ENCODE assay signal across 40 cellular contexts in genomic region chrX:67939270-67939669, GRCh38.
"Had no signal": no experiment of that assay in that cellular context is flagged by ENCODE, and none has a peak within 500 bp of the region (broad histone marks: within the 10 kb centered on the region; RNA-seq: fewer than 3 reads in every experiment).

No MANE protein-coding gene starts in this region.

- H3K4me3 ChIP-seq: adrenal gland, ascending aorta, body of pancreas, breast epithelium, cardiac muscle cell had no signal

- H3K9me3 Mint-ChIP-seq: activated naive CD4-positive, alpha-beta T cell treated with anti-CD3 and anti-CD28 coated beads for 36 hours; activated naive CD4-positive, alpha-beta T cell treated with anti-CD3 and anti-CD28 coated beads, Interleukin-2, amount 10 ng/mL, durations not matched to agents 7 days and 5 days; activated naive CD4-positive, alpha-beta T cell treated with anti-CD3 and anti-CD28 coated beads, Interleukin-2, amount 50 U/mL, for 24 hours; activated naive CD4-positive, alpha-beta T cell treated with anti-CD3 and anti-CD28 coated beads, Interleukin-2, amount 50 U/mL, for 72 hours; activated naive CD8-positive, alpha-beta T cell treated with anti-CD3 and anti-CD28 coated beads for 36 hours; activated naive CD8-positive, alpha-beta T cell treated with anti-CD3 and anti-CD28 coated beads, Interleukin-2, amount 10 ng/mL, durations not matched to agents 7 days and 5 days; activated naive CD8-positive, alpha-beta T cell treated with anti-CD3 and anti-CD28 coated beads, Interleukin-2, amount 50 U/mL, for 24 hours; activated T-cell treated with anti-CD3 and anti-CD28 coated beads, Interleukin-2, amount 50 U/mL, for 24 hours; activated T-cell treated with anti-CD3 and anti-CD28 coated beads, Interleukin-2, amount 50 U/mL, for 4 hours; activated T-cell treated with anti-CD3 and anti-CD28 coated beads, Interleukin-2, amount 50 U/mL, for 72 hours; activated T-helper 1 cell treated with anti-CD3 and anti-CD28 coated beads, Interleukin-12 subunit alpha, Interleukin-12 subunit beta, Interleukin-2, Interleukin-4 antibody, amounts not matched to agents 30 ng/mL and 10 ng/mL and 1 ng/mL, durations not matched to agents 14 hours and 24 hours and 36 hours; activated T-helper 17 cell treated with anti-CD3 and anti-CD28 coated beads, Interleukin-2, amount 50 U/mL, for 72 hours; activated T-helper 2 cell treated with anti-CD3 and anti-CD28 coated beads, Interferon-gamma antibody, Interleukin-2, Interleukin-4, amounts not matched to agents 10 μg/mL and 5 μg/mL and 100 μg/mL, durations not matched to agents 14 hours and 24 hours and 36 hours; central memory CD8-positive, alpha-beta T cell had no signal

- H3K27ac Mint-ChIP-seq: activated naive CD4-positive, alpha-beta T cell treated with anti-CD3 and anti-CD28 coated beads for 36 hours; activated naive CD4-positive, alpha-beta T cell treated with anti-CD3 and anti-CD28 coated beads, Interleukin-2, amount 10 ng/mL, durations not matched to agents 7 days and 5 days; activated naive CD4-positive, alpha-beta T cell treated with anti-CD3 and anti-CD28 coated beads, Interleukin-2, amount 50 U/mL, for 24 hours; activated naive CD4-positive, alpha-beta T cell treated with anti-CD3 and anti-CD28 coated beads, Interleukin-2, amount 50 U/mL, for 72 hours; activated naive CD8-positive, alpha-beta T cell; activated naive CD8-positive, alpha-beta T cell treated with anti-CD3 and anti-CD28 coated beads for 36 hours; activated naive CD8-positive, alpha-beta T cell treated with anti-CD3 and anti-CD28 coated beads, Interleukin-2, amount 10 ng/mL, durations not matched to agents 7 days and 5 days; activated naive CD8-positive, alpha-beta T cell treated with anti-CD3 and anti-CD28 coated beads, Interleukin-2, amount 50 U/mL, for 24 hours; activated T-cell treated with anti-CD3 and anti-CD28 coated beads, Interleukin-2, amount 50 U/mL, for 24 hours; activated T-cell treated with anti-CD3 and anti-CD28 coated beads, Interleukin-2, amount 50 U/mL, for 72 hours; activated T-helper 1 cell treated with anti-CD3 and anti-CD28 coated beads, Interleukin-12 subunit alpha, Interleukin-12 subunit beta, Interleukin-2, Interleukin-4 antibody, amounts not matched to agents 30 ng/mL and 10 ng/mL and 1 ng/mL, durations not matched to agents 14 hours and 24 hours and 36 hours; activated T-helper 17 cell treated with anti-CD3 and anti-CD28 coated beads, Interleukin-2, amount 50 U/mL, for 72 hours; activated T-helper 2 cell treated with anti-CD3 and anti-CD28 coated beads, Interferon-gamma antibody, Interleukin-2, Interleukin-4, amounts not matched to agents 10 μg/mL and 5 μg/mL and 100 μg/mL, durations not matched to agents 14 hours and 24 hours and 36 hours; brain had no signal

- H3K36me3 Mint-ChIP-seq: activated naive CD4-positive, alpha-beta T cell treated with anti-CD3 and anti-CD28 coated beads, Interleukin-2, amount 10 ng/mL, durations not matched to agents 7 days and 5 days; activated naive CD4-positive, alpha-beta T cell treated with anti-CD3 and anti-CD28 coated beads, Interleukin-2, amount 50 U/mL, for 24 hours; activated naive CD4-positive, alpha-beta T cell treated with anti-CD3 and anti-CD28 coated beads, Interleukin-2, amount 50 U/mL, for 72 hours; activated naive CD8-positive, alpha-beta T cell; activated naive CD8-positive, alpha-beta T cell treated with anti-CD3 and anti-CD28 coated beads for 36 hours; activated naive CD8-positive, alpha-beta T cell treated with anti-CD3 and anti-CD28 coated beads, Interleukin-2, amount 10 ng/mL, durations not matched to agents 7 days and 5 days; brain had no signal

- H3K27ac ChIP-seq: adrenal gland, ascending aorta, body of pancreas, brain microvascular endothelial cell, breast epithelium, cardiac muscle cell had no signal

- DNase-seq: activated effector memory CD4-positive, alpha-beta T cell treated with anti-CD3 and anti-CD28 coated beads, Interleukin-2, amount 50 U/mL, for 16 hours; activated effector memory CD4-positive, alpha-beta T cell treated with Interleukin-2 at 50 U/mL for 16 hours; activated gamma-delta T cell; activated gamma-delta T cell treated with Interleukin-2 at 50 U/mL for 16 hours; activated naive CD4-positive, alpha-beta T cell; activated naive CD4-positive, alpha-beta T cell treated with anti-CD3 and anti-CD28 coated beads for 36 hours; activated naive CD4-positive, alpha-beta T cell treated with anti-CD3 and anti-CD28 coated beads, Interleukin-2, amount 10 ng/mL, durations not matched to agents 7 days and 5 days; activated naive CD4-positive, alpha-beta T cell treated with anti-CD3 and anti-CD28 coated beads, Interleukin-2, amount 50 U/mL, for 16 hours; activated naive CD4-positive, alpha-beta T cell treated with Interleukin-2 at 50 U/mL for 16 hours; activated naive CD8-positive, alpha-beta T cell treated with anti-CD3 and anti-CD28 coated beads for 36 hours; activated naive CD8-positive, alpha-beta T cell treated with anti-CD3 and anti-CD28 coated beads, Interleukin-2, amount 10 ng/mL, durations not matched to agents 7 days and 5 days; activated naive CD8-positive, alpha-beta T cell treated with anti-CD3 and anti-CD28 coated beads, Interleukin-2, amount 50 U/mL, for 24 hours; activated T-cell treated with anti-CD3 and anti-CD28 coated beads for 4 hours; activated T-cell treated with anti-CD3 and anti-CD28 coated beads, Interleukin-2, amount 50 U/mL, for 1 hour; activated T-cell treated with anti-CD3 and anti-CD28 coated beads, Interleukin-2, amount 50 U/mL, for 24 hours; activated T-cell treated with anti-CD3 and anti-CD28 coated beads, Interleukin-2, amount 50 U/mL, for 4 hours; activated T-cell treated with anti-CD3 and anti-CD28 coated beads, Interleukin-2, amount 50 U/mL, for 48 hours; activated T-cell treated with anti-CD3 and anti-CD28 coated beads, Interleukin-2, amount 50 U/mL, for 72 hours; adrenal gland; amniotic stem cell; amygdala; anterior cingulate cortex; aorta; body of pancreas; brain microvascular endothelial cell; caudate nucleus; central memory CD4-positive, alpha-beta T cell; cerebellar nuclear complex had no signal

- H3K9me3 ChIP-seq: adrenal gland, ascending aorta, body of pancreas, breast epithelium had no signal

- H3K4me3 Mint-ChIP-seq: activated naive CD4-positive, alpha-beta T cell treated with anti-CD3 and anti-CD28 coated beads for 36 hours; activated naive CD4-positive, alpha-beta T cell treated with anti-CD3 and anti-CD28 coated beads, Interleukin-2, amount 10 ng/mL, durations not matched to agents 7 days and 5 days; activated naive CD4-positive, alpha-beta T cell treated with anti-CD3 and anti-CD28 coated beads, Interleukin-2, amount 50 U/mL, for 24 hours; activated naive CD8-positive, alpha-beta T cell; activated naive CD8-positive, alpha-beta T cell treated with anti-CD3 and anti-CD28 coated beads for 36 hours; activated naive CD8-positive, alpha-beta T cell treated with anti-CD3 and anti-CD28 coated beads, Interleukin-2, amount 10 ng/mL, durations not matched to agents 7 days and 5 days; activated naive CD8-positive, alpha-beta T cell treated with anti-CD3 and anti-CD28 coated beads, Interleukin-2, amount 50 U/mL, for 24 hours; activated T-cell treated with anti-CD3 and anti-CD28 coated beads, Interleukin-2, amount 50 U/mL, for 24 hours; activated T-cell treated with anti-CD3 and anti-CD28 coated beads, Interleukin-2, amount 50 U/mL, for 4 hours; activated T-cell treated with anti-CD3 and anti-CD28 coated beads, Interleukin-2, amount 50 U/mL, for 72 hours; activated T-helper 1 cell treated with anti-CD3 and anti-CD28 coated beads, Interleukin-12 subunit alpha, Interleukin-12 subunit beta, Interleukin-2, Interleukin-4 antibody, amounts not matched to agents 30 ng/mL and 10 ng/mL and 1 ng/mL, durations not matched to agents 14 hours and 24 hours and 36 hours; activated T-helper 17 cell treated with anti-CD3 and anti-CD28 coated beads, Interleukin-2, amount 50 U/mL, for 72 hours; brain; central memory CD8-positive, alpha-beta T cell had no signal

- H3K36me3 ChIP-seq: adrenal gland, ascending aorta, brain microvascular endothelial cell, breast epithelium, cardiac muscle cell had no signal

- H3K4me1 ChIP-seq: adrenal gland, ascending aorta, body of pancreas, breast epithelium had no signal

- H3K27me3 Mint-ChIP-seq: activated naive CD4-positive, alpha-beta T cell treated with anti-CD3 and anti-CD28 coated beads, Interleukin-2, amount 10 ng/mL, durations not matched to agents 7 days and 5 days; activated naive CD4-positive, alpha-beta T cell treated with anti-CD3 and anti-CD28 coated beads, Interleukin-2, amount 50 U/mL, for 24 hours; activated naive CD8-positive, alpha-beta T cell; activated naive CD8-positive, alpha-beta T cell treated with anti-CD3 and anti-CD28 coated beads for 36 hours; activated naive CD8-positive, alpha-beta T cell treated with anti-CD3 and anti-CD28 coated beads, Interleukin-2, amount 10 ng/mL, durations not matched to agents 7 days and 5 days; activated naive CD8-positive, alpha-beta T cell treated with anti-CD3 and anti-CD28 coated beads, Interleukin-2, amount 50 U/mL, for 24 hours; activated T-helper 17 cell treated with anti-CD3 and anti-CD28 coated beads, Interleukin-2, amount 50 U/mL, for 72 hours; brain; central memory CD8-positive, alpha-beta T cell had no signal

- ATAC-seq: activated naive CD4-positive, alpha-beta T cell treated with anti-CD3 and anti-CD28 coated beads, Interleukin-2, amount 50 U/mL, for 72 hours; activated naive CD8-positive, alpha-beta T cell treated with anti-CD3 and anti-CD28 coated beads, Interleukin-2, amount 50 U/mL, for 24 hours; activated T-cell treated with anti-CD3 and anti-CD28 coated beads, Interleukin-2, amount 50 U/mL, for 4 hours; activated T-cell treated with anti-CD3 and anti-CD28 coated beads, Interleukin-2, amount 50 U/mL, for 72 hours; activated T-helper 17 cell treated with anti-CD3 and anti-CD28 coated beads, Interleukin-2, amount 50 U/mL, for 72 hours; body of pancreas had no signal

- H3K27me3 ChIP-seq: adrenal gland, ascending aorta, body of pancreas, brain microvascular endothelial cell, cardiac muscle cell had no signal

- H3K4me1 Mint-ChIP-seq: activated naive CD4-positive, alpha-beta T cell treated with anti-CD3 and anti-CD28 coated beads, Interleukin-2, amount 10 ng/mL, durations not matched to agents 7 days and 5 days; activated naive CD4-positive, alpha-beta T cell treated with anti-CD3 and anti-CD28 coated beads, Interleukin-2, amount 50 U/mL, for 24 hours; activated naive CD8-positive, alpha-beta T cell treated with anti-CD3 and anti-CD28 coated beads for 36 hours; activated naive CD8-positive, alpha-beta T cell treated with anti-CD3 and anti-CD28 coated beads, Interleukin-2, amount 10 ng/mL, durations not matched to agents 7 days and 5 days; activated naive CD8-positive, alpha-beta T cell treated with anti-CD3 and anti-CD28 coated beads, Interleukin-2, amount 50 U/mL, for 24 hours; activated T-helper 17 cell treated with anti-CD3 and anti-CD28 coated beads, Interleukin-2, amount 50 U/mL, for 72 hours; brain; central memory CD8-positive, alpha-beta T cell had no signal

- FAIRE-seq: bronchial epithelial cell had no signal
